ENCODE assay signal across 9 cellular contexts in the genomic region with DNA sequence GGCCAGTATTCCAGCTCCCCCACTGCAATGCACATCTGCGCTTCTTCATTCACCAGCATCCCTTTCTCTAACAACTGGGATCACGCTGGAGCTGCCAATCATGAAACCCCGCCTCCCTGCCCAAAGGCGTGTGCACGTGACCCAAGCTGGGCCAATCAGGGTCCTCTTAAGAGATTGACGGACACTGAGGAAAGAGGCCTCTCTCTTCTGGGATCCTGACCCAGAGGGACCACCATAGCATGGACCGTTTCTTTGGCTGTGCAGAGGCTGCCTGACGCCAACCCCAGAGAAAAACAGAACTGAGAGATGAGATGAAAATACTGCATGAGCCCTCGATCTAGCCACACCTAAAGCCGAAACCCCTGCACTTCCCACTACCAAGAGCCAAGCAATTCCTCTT. TPM values are rescaled to one million over a fixed set of nuclear protein-coding genes. Genes with fewer than 3 reads are reported as not detected.
DNase-seq lines count a peak whose midpoint lies in the region; ATAC-seq and TF ChIP-seq lines count a peak whose summit lies in the region.
"Had no signal": no experiment of that assay in that cellular context is flagged by ENCODE, and none has a peak within 500 bp of the region (broad histone marks: within the 10 kb centered on the region; RNA-seq: fewer than 3 reads in every experiment).

No MANE protein-coding gene starts in this region.

- peak overlapping the region; percentile 49 for H3K4me2 ChIP-seq in Karpas-422 (ENCODE audit: low read depth, low read length, poor library complexity, severe bottlenecking)

- peaks cover 23% of the 10 kb centered on the region for H4K20me1 ChIP-seq in Karpas-422 (ENCODE audit: insufficient read depth, low read depth, low read length)

- no peak overlapping the region for H3K27ac ChIP-seq in CD4-positive, alpha-beta T cell (ENCODE audit: low read depth, low read length)
- H3K27ac ChIP-seq in Karpas-422 (ENCODE audit: low read length) (peak overlapping the region; percentile 58), duodenal mucosa (ENCODE audit: low read depth, low read length) (no peak overlapping the region), upper lobe of right lung (no peak overlapping the region)
- H3K27ac ChIP-seq: parathyroid adenoma had no signal

- H3K79me2 ChIP-seq in Karpas-422 (ENCODE audit: low read length), result peaks cover 88% of the 10 kb centered on the region
- H3K79me2 ChIP-seq: parathyroid adenoma had no signal

- H3K27me3 ChIP-seq in CD4-positive, alpha-beta T cell (ENCODE audit: control insufficient read depth, insufficient read depth, low read length), result no peaks in the 10 kb centered on the region
- H3K27me3 ChIP-seq in Karpas-422 (ENCODE audit: low read length) (no peaks in the 10 kb centered on the region), duodenal mucosa (ENCODE audit: control insufficient read depth in 1 of 2, insufficient read depth in 2 of 2, low read length in 2 of 2) (no peaks in the 10 kb centered on the region), upper lobe of right lung (no peaks in the 10 kb centered on the region)

- intact Hi-C loops in CD4-positive, alpha-beta T cell (cut with DNase I, micrococcal nuclease), result no loop called here
- intact Hi-C loops in upper lobe of right lung (cut with DNase I), result no loop called here

- DNase-seq in CD4-positive, alpha-beta T cell, result no peak
- peak; percentile 64 for DNase-seq in Karpas-422
- no peak for DNase-seq in upper lobe of right lung
- DNase-seq in activated CD4-positive, alpha-beta T cell treated with anti-CD3 and anti-CD28 coated beads for 48 hours, result no peak

- H3K9me3 Mint-ChIP-seq in CD4-positive, alpha-beta T cell, result no peaks in the 10 kb centered on the region

- peaks cover 84% of the 10 kb centered on the region for H3K36me3 Mint-ChIP-seq in CD4-positive, alpha-beta T cell (ENCODE audit: low read depth)

- peak overlapping the region; percentile 52 for H3K27ac Mint-ChIP-seq in CD4-positive, alpha-beta T cell

- CTCF ChIA-PET in CD4-positive, alpha-beta T cell (lab: Charles Lee), result interaction anchor here (2.1 kb wide), 1 partner anchor 36 kb away, joined by 6 read pairs; no protein-coding TSS in a partner anchor

- no peaks in the 10 kb centered on the region for H3K27me3 Mint-ChIP-seq in CD4-positive, alpha-beta T cell

- H3K9me3 ChIP-seq in CD4-positive, alpha-beta T cell (ENCODE audit: control insufficient read depth, low read length), result no peaks in the 10 kb centered on the region
- no peaks in the 10 kb centered on the region for H3K9me3 ChIP-seq in Karpas-422 (ENCODE audit: low read length)
- no peaks in the 10 kb centered on the region for H3K9me3 ChIP-seq in duodenal mucosa (ENCODE audit: control insufficient read depth in 1 of 2, low read length in 2 of 2)
- no peaks in the 10 kb centered on the region for H3K9me3 ChIP-seq in upper lobe of right lung

- H3K4me3 Mint-ChIP-seq in CD4-positive, alpha-beta T cell, result no peak overlapping the region

- H3K9ac ChIP-seq in Karpas-422 (ENCODE audit: low read length), result no peak overlapping the region
- H3K9ac ChIP-seq in duodenal mucosa (ENCODE audit: low read depth in 1 of 2, low read length in 2 of 2), result no peak overlapping the region
- H3K9ac ChIP-seq: parathyroid adenoma had no signal

- ATAC-seq in CD4-positive, alpha-beta T cell (ENCODE audit: poor library complexity), result no peak
- peak; percentile 65 for ATAC-seq in GM19438 (IDR thresholded peaks at IDR 0.05; ENCODE audit: low read depth, unreplicated experiment)
- ATAC-seq in upper lobe of right lung, result peak; percentile 60
- ATAC-seq in HG03571 (IDR thresholded peaks at IDR 0.05; ENCODE audit: unreplicated experiment), result no peak
- ATAC-seq in GM18519 (IDR thresholded peaks at IDR 0.05; ENCODE audit: low FRiP score, unreplicated experiment), result no peak

- H3K9me2 ChIP-seq in Karpas-422 (replicated peaks; ENCODE audit: insufficient read depth, low read length), result no peaks in the 10 kb centered on the region

- H3K4me1 ChIP-seq in Karpas-422 (ENCODE audit: low read length), result peaks cover 24% of the 10 kb centered on the region
- H3K4me1 ChIP-seq in duodenal mucosa (ENCODE audit: control insufficient read depth in 1 of 2, insufficient read depth in 2 of 2, low read length in 2 of 2), result peaks cover 0 to 9% of the 10 kb centered on the region in 2 donors
- no peaks in the 10 kb centered on the region for H3K4me1 ChIP-seq in upper lobe of right lung
- H3K4me1 ChIP-seq: parathyroid adenoma had no signal

- POLR2A ChIA-PET in CD4-positive, alpha-beta T cell (lab: Charles Lee), result interaction anchor here (2.8 kb wide), 1 partner anchor 14 kb away, joined by 11 read pairs; no protein-coding TSS in a partner anchor

- TF ChIP-seq CTCF in CD4-positive, alpha-beta T cell (IDR thresholded peaks at IDR 0.05), result no peak
- TF ChIP-seq CTCF in upper lobe of right lung (IDR thresholded peaks at IDR 0.05), result no peak

- H3K4me3 ChIP-seq in Karpas-422 (ENCODE audit: low read length) (no peak overlapping the region), duodenal mucosa (ENCODE audit: low read depth in 1 of 2, low read length in 2 of 2) (peak overlapping the region; percentile 5 to 23), upper lobe of right lung (no peak overlapping the region)

- H3K36me3 ChIP-seq in Karpas-422 (ENCODE audit: insufficient read depth, low read length) (peaks cover 28% of the 10 kb centered on the region), duodenal mucosa (ENCODE audit: control insufficient read depth in 1 of 2, insufficient read depth in 2 of 2, low read length in 2 of 2) (peaks cover 14 to 38% of the 10 kb centered on the region in 2 donors), upper lobe of right lung (peaks cover 16% of the 10 kb centered on the region)

- H3K4me1 Mint-ChIP-seq in CD4-positive, alpha-beta T cell (ENCODE audit: low read depth), result peaks cover 40% of the 10 kb centered on the region

- no peak overlapping the region for H2AFZ ChIP-seq in Karpas-422 (ENCODE audit: low read length)
- H2AFZ ChIP-seq: parathyroid adenoma had no signal

RNA-seq across cellular contexts. Expression of gene COTL1, which starts 32.0 kb away (rescaled TPM):
- 100 to 1,000 TPM; 179 to 181 TPM for total RNA-seq in CD4-positive, alpha-beta T cell
- 162 and 215 TPM in 2 replicates for total RNA-seq in Karpas-422 (2014; rRNA removed; shearing (Covaris generic); ENCODE audit: low replicate concordance)
- total RNA-seq in upper lobe of right lung, result 129 TPM

Comparison
In these comparisons a context has a peak if more than half of its experiments do, and no peak if none do; other contexts are left out.
1. ATAC-seq: peak in GM19438 (single experiment) and upper lobe of right lung (single experiment); none in CD4-positive, alpha-beta T cell (single experiment), HG03571 (single experiment) and GM18519 (single experiment).
2. H3K4me3 ChIP-seq: peak in duodenal mucosa (2 of 2); none in Karpas-422 (single experiment) and upper lobe of right lung (single experiment).